ENCODE assay signal across 2 cellular contexts in the genomic region with DNA sequence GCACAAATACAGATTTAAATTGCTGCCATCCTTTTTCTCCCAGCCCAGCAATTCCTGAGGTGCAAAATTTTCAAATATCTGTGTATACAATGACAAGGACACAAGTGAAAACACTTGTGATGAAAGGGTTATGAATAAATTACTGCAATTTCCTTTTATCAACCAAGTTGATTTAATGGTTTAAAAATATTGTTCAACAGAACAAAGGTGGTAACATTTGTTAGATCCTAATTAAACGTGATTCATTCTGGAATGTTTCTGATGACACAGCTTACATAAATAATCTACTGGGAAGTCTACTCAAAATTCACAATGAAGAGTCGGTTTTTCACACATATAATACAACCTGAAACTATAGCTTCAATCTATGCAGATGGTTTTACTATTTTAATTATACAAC.
TF ChIP-seq lines count a peak whose summit lies in the region.

No MANE protein-coding gene starts in this region.

TF ChIP-seq in SK-N-SH, 30 proteins besides CTCF, POLR2A, EP300 and RAD21 (continued from another document):
- TF ChIP-seq, protein P1, sequence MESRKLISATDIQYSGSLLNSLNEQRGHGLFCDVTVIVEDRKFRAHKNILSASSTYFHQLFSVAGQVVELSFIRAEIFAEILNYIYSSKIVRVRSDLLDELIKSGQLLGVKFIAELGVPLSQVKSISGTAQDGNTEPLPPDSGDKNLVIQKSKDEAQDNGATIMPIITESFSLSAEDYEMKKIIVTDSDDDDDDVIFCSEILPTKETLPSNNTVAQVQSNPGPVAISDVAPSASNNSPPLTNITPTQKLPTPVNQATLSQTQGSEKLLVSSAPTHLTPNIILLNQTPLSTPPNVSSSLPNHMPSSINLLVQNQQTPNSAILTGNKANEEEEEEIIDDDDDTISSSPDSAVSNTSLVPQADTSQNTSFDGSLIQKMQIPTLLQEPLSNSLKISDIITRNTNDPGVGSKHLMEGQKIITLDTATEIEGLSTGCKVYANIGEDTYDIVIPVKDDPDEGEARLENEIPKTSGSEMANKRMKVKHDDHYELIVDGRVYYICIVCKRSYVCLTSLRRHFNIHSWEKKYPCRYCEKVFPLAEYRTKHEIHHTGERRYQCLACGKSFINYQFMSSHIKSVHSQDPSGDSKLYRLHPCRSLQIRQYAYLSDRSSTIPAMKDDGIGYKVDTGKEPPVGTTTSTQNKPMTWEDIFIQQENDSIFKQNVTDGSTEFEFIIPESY (IDR thresholded peaks at IDR 0.05; ENCODE audit: borderline replicate concordance, low read depth): no peak
- TF ChIP-seq, protein P2, sequence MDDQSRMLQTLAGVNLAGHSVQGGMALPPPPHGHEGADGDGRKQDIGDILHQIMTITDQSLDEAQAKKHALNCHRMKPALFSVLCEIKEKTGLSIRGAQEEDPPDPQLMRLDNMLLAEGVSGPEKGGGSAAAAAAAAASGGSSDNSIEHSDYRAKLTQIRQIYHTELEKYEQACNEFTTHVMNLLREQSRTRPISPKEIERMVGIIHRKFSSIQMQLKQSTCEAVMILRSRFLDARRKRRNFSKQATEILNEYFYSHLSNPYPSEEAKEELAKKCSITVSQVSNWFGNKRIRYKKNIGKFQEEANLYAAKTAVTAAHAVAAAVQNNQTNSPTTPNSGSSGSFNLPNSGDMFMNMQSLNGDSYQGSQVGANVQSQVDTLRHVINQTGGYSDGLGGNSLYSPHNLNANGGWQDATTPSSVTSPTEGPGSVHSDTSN (IDR thresholded peaks at IDR 0.05): no peak
- no peak for TF ChIP-seq NFIC (IDR thresholded peaks at IDR 0.05; ENCODE audit: borderline replicate concordance)
TF ChIP-seq in SK-N-SH: peak in this region for 0.

TF ChIP-seq in SK-N-SH treated with all-trans-retinoic acid at 6 μM for 48 hours, 23 proteins besides CTCF, POLR2A, EP300 and RAD21 (continued from another document):
- TF ChIP-seq, protein P3, sequence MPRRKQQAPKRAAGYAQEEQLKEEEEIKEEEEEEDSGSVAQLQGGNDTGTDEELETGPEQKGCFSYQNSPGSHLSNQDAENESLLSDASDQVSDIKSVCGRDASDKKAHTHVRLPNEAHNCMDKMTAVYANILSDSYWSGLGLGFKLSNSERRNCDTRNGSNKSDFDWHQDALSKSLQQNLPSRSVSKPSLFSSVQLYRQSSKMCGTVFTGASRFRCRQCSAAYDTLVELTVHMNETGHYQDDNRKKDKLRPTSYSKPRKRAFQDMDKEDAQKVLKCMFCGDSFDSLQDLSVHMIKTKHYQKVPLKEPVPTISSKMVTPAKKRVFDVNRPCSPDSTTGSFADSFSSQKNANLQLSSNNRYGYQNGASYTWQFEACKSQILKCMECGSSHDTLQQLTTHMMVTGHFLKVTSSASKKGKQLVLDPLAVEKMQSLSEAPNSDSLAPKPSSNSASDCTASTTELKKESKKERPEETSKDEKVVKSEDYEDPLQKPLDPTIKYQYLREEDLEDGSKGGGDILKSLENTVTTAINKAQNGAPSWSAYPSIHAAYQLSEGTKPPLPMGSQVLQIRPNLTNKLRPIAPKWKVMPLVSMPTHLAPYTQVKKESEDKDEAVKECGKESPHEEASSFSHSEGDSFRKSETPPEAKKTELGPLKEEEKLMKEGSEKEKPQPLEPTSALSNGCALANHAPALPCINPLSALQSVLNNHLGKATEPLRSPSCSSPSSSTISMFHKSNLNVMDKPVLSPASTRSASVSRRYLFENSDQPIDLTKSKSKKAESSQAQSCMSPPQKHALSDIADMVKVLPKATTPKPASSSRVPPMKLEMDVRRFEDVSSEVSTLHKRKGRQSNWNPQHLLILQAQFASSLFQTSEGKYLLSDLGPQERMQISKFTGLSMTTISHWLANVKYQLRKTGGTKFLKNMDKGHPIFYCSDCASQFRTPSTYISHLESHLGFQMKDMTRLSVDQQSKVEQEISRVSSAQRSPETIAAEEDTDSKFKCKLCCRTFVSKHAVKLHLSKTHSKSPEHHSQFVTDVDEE (CRISPR knock-in tag; IDR thresholded peaks at IDR 0.05): no peak
- TF ChIP-seq ISL1 (CRISPR knock-in tag; IDR thresholded peaks at IDR 0.05): no peak
